17 cellular contexts compared by ENCODE assay signal in the genomic region with DNA sequence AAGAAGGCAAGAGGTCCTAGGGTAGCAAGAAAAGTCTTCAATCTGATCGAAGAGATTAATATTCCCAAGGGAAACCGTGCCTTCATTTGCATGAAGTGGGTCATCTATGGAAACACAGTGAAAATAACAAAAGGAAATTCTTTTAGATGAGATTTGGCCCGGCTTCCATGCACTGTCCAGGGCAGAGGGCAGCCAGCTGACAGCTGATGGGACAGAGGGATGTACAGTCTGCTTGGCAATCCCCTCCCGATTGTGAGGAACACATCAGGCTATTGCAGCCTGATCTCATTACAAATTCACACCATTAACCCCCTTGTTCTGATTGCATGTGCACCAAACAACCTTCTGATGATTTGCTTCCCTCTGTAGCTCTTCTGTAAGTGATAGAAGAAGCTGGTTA.
A peak's percentile ranks its signal among the peaks of the same experiment; 100 is the strongest.
DNase-seq lines count a peak whose midpoint lies in the region; ATAC-seq and TF ChIP-seq lines count a peak whose summit lies in the region.
"Had no signal": no experiment of that assay in that cellular context is flagged by ENCODE, and none has a peak within 500 bp of the region (broad histone marks: within the 10 kb centered on the region; RNA-seq: fewer than 3 reads in every experiment).

No MANE protein-coding gene starts in this region.

- no peaks in the 10 kb centered on the region for H3K79me1 ChIP-seq in trophoblast cell (ENCODE audit: low read length)

- H4K91ac ChIP-seq in trophoblast cell (ENCODE audit: low read depth, low read length), result peak overlapping the region; percentile 39

- no peaks in the 10 kb centered on the region for H3K4me1 Mint-ChIP-seq in endodermal cell
- H3K4me1 Mint-ChIP-seq: GM23338, IgD-negative memory B cell had no signal

- no peak overlapping the region for H2AFZ ChIP-seq in trophoblast cell (ENCODE audit: insufficient read depth, low read length, poor library complexity)
- H2AFZ ChIP-seq: GM23338 had no signal

- TF ChIP-seq CTCF in endodermal cell (conservative IDR thresholded peaks at IDR 0.05), result no peak

- H3K9me3 ChIP-seq in endodermal cell (ENCODE audit: control insufficient read depth, low read length) (no peaks in the 10 kb centered on the region), trophoblast cell (ENCODE audit: insufficient read depth, low read depth, low read length) (no peaks in the 10 kb centered on the region)

- no peak overlapping the region for H2BK12ac ChIP-seq in trophoblast cell (ENCODE audit: low read length)

- H3K36me3 ChIP-seq in endodermal cell (ENCODE audit: control insufficient read depth, insufficient read depth, low read length), result no peaks in the 10 kb centered on the region
- H3K36me3 ChIP-seq in trophoblast cell (ENCODE audit: control insufficient read depth in 1 of 2, insufficient read depth in 2 of 2, low read length in 2 of 2), result no peaks in the 10 kb centered on the region

- H3K14ac ChIP-seq in trophoblast cell (ENCODE audit: low read length), result no peak overlapping the region

- no peak overlapping the region for H4K12ac ChIP-seq in trophoblast cell (ENCODE audit: low read depth, low read length)

- H3K27ac ChIP-seq in endodermal cell (ENCODE audit: low read depth, low read length) (no peak overlapping the region), trophoblast cell (ENCODE audit: low read depth, low read length) (no peak overlapping the region)
- H3K27ac ChIP-seq: C4-2B had no signal

- 88 to 92% methylated on average over 4 of the region's 4 CpGs for WGBS in endodermal cell (ENCODE audit: insufficient coverage in 1 of 2, insufficient read length in 1 of 2), 2 experiments
- no CpG with 5 or more reads among the region's 4 CpGs for WGBS in trophoblast cell (ENCODE audit: extremely low coverage, insufficient coverage, insufficient read length)

- no peak overlapping the region for H3K4ac ChIP-seq in trophoblast cell (ENCODE audit: low read depth, low read length)

- no peak overlapping the region for H3K23ac ChIP-seq in trophoblast cell (ENCODE audit: low read length)

- H2BK120ac ChIP-seq in trophoblast cell (ENCODE audit: insufficient read depth, low read length, poor library complexity), result no peak overlapping the region

- no peaks in the 10 kb centered on the region for H3K36me3 Mint-ChIP-seq in endodermal cell (ENCODE audit: low read depth)
- H3K36me3 Mint-ChIP-seq: IgD-negative memory B cell had no signal

- H2AK5ac ChIP-seq in trophoblast cell (ENCODE audit: low read length), result no peak overlapping the region

- H3K4me3 Mint-ChIP-seq in endodermal cell, result no peak overlapping the region
- H3K4me3 Mint-ChIP-seq: CD4-positive, alpha-beta T cell; GM23338; IgD-negative memory B cell had no signal

- H3K4me3 ChIP-seq in endodermal cell (ENCODE audit: low read length) (no peak overlapping the region), trophoblast cell (ENCODE audit: low read depth, low read length) (no peak overlapping the region)
- H3K4me3 ChIP-seq: GM23338 had no signal

- H3K27me3 ChIP-seq in endodermal cell (ENCODE audit: control insufficient read depth, insufficient read depth, low read length, poor library complexity, severe bottlenecking), result no peaks in the 10 kb centered on the region
- no peaks in the 10 kb centered on the region for H3K27me3 ChIP-seq in trophoblast cell (ENCODE audit: insufficient read depth, low read length)

- no peak overlapping the region for H4K8ac ChIP-seq in trophoblast cell (ENCODE audit: low read depth, low read length)

- no peak overlapping the region for H3K18ac ChIP-seq in trophoblast cell (ENCODE audit: low read length)

- no peaks in the 10 kb centered on the region for H3K79me2 ChIP-seq in trophoblast cell (ENCODE audit: control insufficient read depth, insufficient read depth, low read length, poor library complexity)

- no peaks in the 10 kb centered on the region for H3K27me3 Mint-ChIP-seq in endodermal cell (ENCODE audit: insufficient read depth)

- no peak overlapping the region for H3K4me2 ChIP-seq in trophoblast cell (ENCODE audit: low read length)
- H3K4me2 ChIP-seq: GM23338 had no signal

- H3K9ac ChIP-seq in endodermal cell (ENCODE audit: extremely low read depth, low read length, poor library complexity, severe bottlenecking) (no peak overlapping the region), trophoblast cell (ENCODE audit: low read length) (no peak overlapping the region)

- H3K9me3 Mint-ChIP-seq in endodermal cell, result no peaks in the 10 kb centered on the region
- H3K9me3 Mint-ChIP-seq: CD4-positive, alpha-beta T cell; GM23338; IgD-negative memory B cell had no signal

- no peak for ATAC-seq in HG03432 (IDR thresholded peaks at IDR 0.05; ENCODE audit: unreplicated experiment)
- ATAC-seq: GM23338, HepG2 had no signal

- DNase-seq in endodermal cell, result peak; percentile 6
- DNase-seq in islet precursor cell, result peak; percentile 26
- no peak for DNase-seq in trophoblast cell
- DNase-seq in NCI-H1930 (lab: John Stamatoyannopoulos, UW), result no peak
- no peak for DNase-seq in RKO (ENCODE audit: low spot score)
- no peak for DNase-seq in HK-2 (ENCODE audit: unreplicated experiment)
- DNase-seq: ACHN; CD4-positive, alpha-beta T cell; DMS153; DMS79; GDM1; HCEC 1CT had no signal

- H3K4me1 ChIP-seq in endodermal cell (ENCODE audit: control insufficient read depth, insufficient read depth, low read length) (no peaks in the 10 kb centered on the region), trophoblast cell (ENCODE audit: control insufficient read depth in 1 of 2, insufficient read depth in 2 of 2, low read length in 2 of 2) (peaks cover 0 to 5% of the 10 kb centered on the region in 2 experiments)

- no peak overlapping the region for H2BK5ac ChIP-seq in trophoblast cell (ENCODE audit: low read depth, low read length, poor library complexity)

- H3K27ac Mint-ChIP-seq in endodermal cell, result no peak overlapping the region
- H3K27ac Mint-ChIP-seq: CD4-positive, alpha-beta T cell; GM23338; IgD-negative memory B cell had no signal

Comparison
In these comparisons a context has a peak if more than half of its experiments do, and no peak if none do; other contexts are left out.
1. DNase-seq: peak in endodermal cell (single experiment) and islet precursor cell (single experiment); none in trophoblast cell (0 of 2), NCI-H1930 (0 of 2), RKO (single experiment) and HK-2 (single experiment).